Comparison of ENCODE assay signal across 16 cellular contexts in the genomic region with DNA sequence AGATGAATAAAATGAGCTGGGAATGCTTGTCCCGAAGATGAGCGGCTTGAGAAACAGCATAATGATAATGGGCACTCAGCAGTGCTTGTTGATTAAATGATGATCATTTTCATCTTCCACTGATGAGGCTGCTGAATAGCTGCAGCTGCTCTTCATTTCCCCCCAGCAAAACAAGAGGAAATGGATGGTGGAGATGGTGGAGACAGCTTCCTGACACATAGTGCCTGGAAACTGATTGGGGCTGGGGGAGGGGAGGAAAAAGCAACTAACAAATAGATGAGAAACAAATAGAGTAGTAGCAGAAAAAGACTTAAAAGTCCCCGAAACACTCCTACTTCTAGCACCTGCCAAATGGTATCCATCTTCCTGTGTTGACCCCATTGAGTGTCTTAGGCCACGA. TPM values are rescaled to one million over a fixed set of nuclear protein-coding genes. Genes with fewer than 3 reads are reported as not detected.
"Had no signal": no experiment of that assay in that cellular context is flagged by ENCODE, and none has a peak within 500 bp of the region (broad histone marks: within the 10 kb centered on the region; RNA-seq: fewer than 3 reads in every experiment).

No MANE protein-coding gene starts in this region.

- H3K36me3 ChIP-seq: esophagus squamous epithelium, lower lobe of right lung, thoracic aorta had no signal

- H3K4me1 ChIP-seq: esophagus squamous epithelium, lower lobe of right lung had no signal

- H3K27me3 ChIP-seq: esophagus squamous epithelium had no signal

- ATAC-seq: activated CD8-positive, alpha-beta T cell treated with anti-CD3 and anti-CD28 coated beads, Interleukin-2, amount 10 ng/mL, durations not matched to agents 7 days and 5 days; lower lobe of right lung; mucosa of descending colon; naive thymus-derived CD8-positive, alpha-beta T cell; stimulated activated naive CD8-positive, alpha-beta T cell treated with anti-CD3 and anti-CD28 coated beads, Interleukin-15, amount 100 ng/mL, for 72 hours; WTC11 had no signal

- H3K27ac ChIP-seq: esophagus squamous epithelium, lower lobe of right lung, skin epidermis, thoracic aorta had no signal

- DNase-seq: activated CD4-positive, alpha-beta T cell treated with anti-CD3 and anti-CD28 coated beads for 48 hours; activated CD8-positive, alpha-beta memory T cell treated with anti-CD3 and anti-CD28 coated beads, Interleukin-2, amount 50 U/mL, for 48 hours; activated CD8-positive, alpha-beta T cell treated with anti-CD3 and anti-CD28 coated beads, Interleukin-2, amount 10 ng/mL, durations not matched to agents 7 days and 5 days; activated naive CD8-positive, alpha-beta T cell treated with anti-CD3 and anti-CD28 coated beads, Interleukin-2, amount 10 ng/mL, durations not matched to agents 7 days and 5 days; esophagus squamous epithelium; foreskin fibroblast; glutamatergic neuron; lower lobe of right lung; naive thymus-derived CD8-positive, alpha-beta T cell; posterior cingulate gyrus; stimulated activated CD4-positive, alpha-beta T cell treated with anti-CD3 and anti-CD28 coated beads, Interleukin-4, amount 100 ng/mL, for 4 hours; stimulated activated naive CD8-positive, alpha-beta T cell treated with anti-CD3 and anti-CD28 coated beads, Interleukin-15, amount 100 ng/mL, for 72 hours had no signal

- H3K4me3 ChIP-seq: esophagus squamous epithelium, lower lobe of right lung, mucosa of descending colon, skin epidermis, thoracic aorta had no signal

- H3K9me3 ChIP-seq: esophagus squamous epithelium, lower lobe of right lung, mucosa of descending colon, thoracic aorta had no signal

RNA-seq across cellular contexts. Expression of a gene that starts 41.4 kb away (rescaled TPM):
- total RNA-seq: activated CD8-positive, alpha-beta T cell treated with anti-CD3 and anti-CD28 coated beads, Interleukin-2, amount 10 ng/mL, durations not matched to agents 7 days and 5 days had no signal
- polyA plus RNA-seq: naive thymus-derived CD8-positive, alpha-beta T cell had no signal
